10 cellular contexts compared by ENCODE assay signal in the genomic region with DNA sequence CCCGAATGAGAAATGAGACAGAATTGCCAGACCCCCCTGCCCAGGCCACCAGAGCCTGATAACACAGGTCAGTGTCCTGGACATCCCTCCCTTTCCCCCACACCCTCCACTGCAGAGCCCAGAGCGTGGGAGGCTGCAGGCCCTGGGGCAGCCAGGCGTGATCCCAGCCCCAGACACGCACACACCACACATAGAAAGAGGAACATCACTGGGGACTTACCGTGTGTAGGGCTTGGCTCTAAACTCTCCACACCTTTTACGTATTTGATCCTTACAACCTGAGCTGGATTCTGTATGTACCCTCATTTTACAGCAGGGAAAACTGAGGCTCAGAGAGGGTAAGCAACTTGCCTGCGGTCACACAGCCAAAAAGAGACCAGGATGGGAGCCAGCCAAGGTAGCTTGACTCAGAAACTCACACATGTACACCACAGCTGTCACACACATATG. TPM values are rescaled to one million over a fixed set of nuclear protein-coding genes. Genes with fewer than 3 reads are reported as not detected.
DNase-seq lines count a peak whose midpoint lies in the region; ATAC-seq, FAIRE-seq and TF ChIP-seq lines count a peak whose summit lies in the region.
"Had no signal": no experiment of that assay in that cellular context is flagged by ENCODE, and none has a peak within 500 bp of the region (broad histone marks: within the 10 kb centered on the region; RNA-seq: fewer than 3 reads in every experiment).

No MANE protein-coding gene starts in this region.

- no peaks in the 10 kb centered on the region for H4K20me1 ChIP-seq in HepG2 (ENCODE audit: insufficient read depth, low read length)

- peak overlapping the region; percentile 69 for H3K4me3 Mint-ChIP-seq in activated naive CD8-positive, alpha-beta T cell treated with anti-CD3 and anti-CD28 coated beads for 36 hours

- H3K27me3 Mint-ChIP-seq in activated naive CD8-positive, alpha-beta T cell treated with anti-CD3 and anti-CD28 coated beads for 36 hours = no peaks in the 10 kb centered on the region

- peaks cover 16% of the 10 kb centered on the region for H3K36me3 Mint-ChIP-seq in activated naive CD8-positive, alpha-beta T cell treated with anti-CD3 and anti-CD28 coated beads for 36 hours

- peak overlapping the region; percentile 87 for H3K4me2 ChIP-seq in HepG2 (ENCODE audit: low read depth, low read length)

- H3K36me3 ChIP-seq in HepG2 (replicated peaks in 1 of 2; ENCODE audit: control insufficient read depth in 1 of 2, insufficient read depth in 2 of 2, low read length in 2 of 2) (peaks cover 1 to 7% of the 10 kb centered on the region in 2 experiments; a peak in 4 of 5 replicates), right lobe of liver (peaks cover 0 to 6% (median under 1%) of the 10 kb centered on the region in 4 donors)

- H3K4me1 ChIP-seq in HepG2 (ENCODE audit: insufficient read depth, low read length) (peaks cover 53% of the 10 kb centered on the region), right lobe of liver (peaks cover 0 to 7% (median 3%) of the 10 kb centered on the region in 4 donors)

- H3K4me3 ChIP-seq in HepG2 (replicated peaks in 1 of 3; ENCODE audit: insufficient read depth in 1 of 3, low read depth in 2 of 3, low read length in 3 of 3) = peak overlapping the region in 1 of 3 experiments; percentile 63; a peak in 2 of 6 replicates
- H3K4me3 ChIP-seq in right lobe of liver = no peak overlapping the region

- in situ Hi-C loops in HepG2 (cut with HindIII; ENCODE audit: extremely low pct_ligation_motif_present, low pct_unique_long_range_greater_than_20kb) = no loop called here

- peaks cover 13% of the 10 kb centered on the region for H3K79me2 ChIP-seq in HepG2 (ENCODE audit: insufficient read depth, low read length)

- intact Hi-C loops in HepG2 (cut with micrococcal nuclease; ENCODE audit: unreplicated experiment) (no loop called here), right lobe of liver (cut with DNase I) (no loop called here)

- no peak for TF ChIP-seq RAD21 in HepG2 (CRISPR knock-in tag; IDR thresholded peaks at IDR 0.05)

- POLR2A ChIA-PET in HepG2 (lab: Yijun Ruan, JAX) = interaction anchor here (0.9 kb wide), 2 partner anchors 9 to 168 kb away, joined by 3 read pairs; partner anchors contain the start of genes ICAM1 and P2RY11

- WGBS in HepG2 (ENCODE audit: low lambda C conversion rate) = 36% methylated on average over 7 of the region's 7 CpGs
- WGBS in right lobe of liver (ENCODE audit: insufficient coverage, low coverage, low lambda C conversion rate, missing lambda C conversion rate) = 18% methylated on average over 2 of the region's 7 CpGs

- CTCF ChIA-PET in HepG2 (lab: Yijun Ruan, JAX; ENCODE audit: low intra/inter-chr PET ratio, low total read pairs) = no interaction called here

- H3K27ac ChIP-seq in HepG2 (ENCODE audit: extremely low read length, insufficient read depth, low read length) (no peak overlapping the region), right lobe of liver (peak overlapping the region in 1 of 3 donors; percentile 40)

- H3K9me3 ChIP-seq in HepG2 (ENCODE audit: low read length) = no peaks in the 10 kb centered on the region
- H3K9me3 ChIP-seq in right lobe of liver = no peaks in the 10 kb centered on the region

- peaks cover 52% of the 10 kb centered on the region for H3K4me1 Mint-ChIP-seq in activated naive CD8-positive, alpha-beta T cell treated with anti-CD3 and anti-CD28 coated beads for 36 hours

- no peak for TF ChIP-seq POLR2A in HepG2 (IDR thresholded peaks at IDR 0.05; ENCODE audit: insufficient read depth in 1 of 2, low read depth in 2 of 2, low read length in 2 of 2)
- no peak for TF ChIP-seq POLR2A in right lobe of liver (IDR thresholded peaks at IDR 0.05)

- no peak for TF ChIP-seq CTCF in HepG2 (CRISPR knock-in tag; IDR thresholded peaks at IDR 0.05)
- no peak for TF ChIP-seq CTCF in right lobe of liver (IDR thresholded peaks at IDR 0.05)

- peak overlapping the region; percentile 98 for H3K27ac Mint-ChIP-seq in activated naive CD8-positive, alpha-beta T cell treated with anti-CD3 and anti-CD28 coated beads for 36 hours

- no TSS peak for BruUV-seq in HepG2 (replicated peaks; lab: Mats Ljungman, UMichigan)

- ATAC-seq in HepG2 (no peak), right lobe of liver (no peak), HG03565 (IDR thresholded peaks at IDR 0.05; ENCODE audit: unreplicated experiment) (peak; percentile 23), GM21825 (IDR thresholded peaks at IDR 0.05; ENCODE audit: unreplicated experiment) (no peak), GM19035 (IDR thresholded peaks at IDR 0.05; ENCODE audit: unreplicated experiment) (no peak)

- no peak overlapping the region for H3K9ac ChIP-seq in HepG2 (ENCODE audit: insufficient read depth, low read depth, low read length)

- no peaks in the 10 kb centered on the region; a peak in 1 of 5 replicates for H3K27me3 ChIP-seq in HepG2 (ENCODE audit: control insufficient read depth in 1 of 2, insufficient read depth in 2 of 2, low read length in 2 of 2)
- H3K27me3 ChIP-seq in right lobe of liver = no peaks in the 10 kb centered on the region

- FAIRE-seq in HepG2 (lab: Jason Lieb, UNC) = no peak

- H2AFZ ChIP-seq in HepG2 (ENCODE audit: low read length) = peak overlapping the region; percentile 78

- TF ChIP-seq EP300 in HepG2 (IDR thresholded peaks at IDR 0.05; ENCODE audit: low read depth in 2 of 2, low read length in 2 of 2) (no peak), HepG2 (CRISPR knock-in tag; IDR thresholded peaks at IDR 0.05; ENCODE audit: borderline replicate concordance) (no peak)

- no peaks in the 10 kb centered on the region for H3K9me3 Mint-ChIP-seq in activated naive CD8-positive, alpha-beta T cell treated with anti-CD3 and anti-CD28 coated beads for 36 hours

- DNase-seq in HepG2 (ENCODE audit: low spot score) (no peak), right lobe of liver (no peak), kidney glomerular epithelial cell (lab: John Stamatoyannopoulos, UW) (no peak), GM19238 (ENCODE audit: insufficient read length, low spot score) (no peak)
- DNase-seq in activated naive CD8-positive, alpha-beta T cell treated with anti-CD3 and anti-CD28 coated beads for 36 hours = no peak
- DNase-seq: COR-L47, NCI-H187 treated with DMSO at 0.1 percent for 48 hours had no signal

RNA-seq across cellular contexts. Expression of gene ANGPTL6, which starts 0.3 kb away (rescaled TPM):
- total RNA-seq in HepG2 (2016; rRNA removed; fragmentation: Illumina TruSeq; extraction: Trizol) (0.15 TPM in 1 of 2 replicates, not detected in the other), right lobe of liver (10 to 100 TPM; 12.6 to 18.6 (median 15.0) TPM)
- total RNA-seq in HepG2 (2016; cell fraction: cytosol; rRNA removed; fragmentation: Illumina TruSeq; extraction: Trizol; ENCODE audit: low read depth) = not detected in 2 replicates
- total RNA-seq in HepG2 (2016; cell fraction: insoluble cytoplasmic fraction; rRNA removed; fragmentation: Illumina TruSeq; extraction: Trizol) = 0.24 TPM in 1 of 2 replicates, not detected in the other
- 0.14 TPM in 1 of 2 replicates, not detected in the other for total RNA-seq in HepG2 (2016; cell fraction: membrane; rRNA removed; fragmentation: Illumina TruSeq; extraction: Trizol)
- 0.31 TPM in 1 of 2 replicates, not detected in the other for total RNA-seq in HepG2 (2016; cell fraction: nucleus; rRNA removed; fragmentation: Illumina TruSeq; extraction: Trizol)
- polyA plus RNA-seq in HepG2 (2011; rRNA removed) = 1.4 and 2.2 TPM in 2 replicates
- 1.8 and 2.1 TPM in 2 replicates for polyA plus RNA-seq in HepG2 (2011; cell fraction: cytosol; rRNA removed)
- 4.3 and 5.8 TPM in 2 replicates for polyA plus RNA-seq in HepG2 (2011; cell fraction: nucleus; rRNA removed)
- 0.85 and 1.0 TPM in 2 replicates for polyA plus RNA-seq in HepG2 (2012)
- 0.18 and 0.20 TPM in 2 replicates for polyA plus RNA-seq in HepG2 (2016; cell fraction: cytosol; fragmentation: Illumina TruSeq; extraction: Trizol; ENCODE audit: low read depth)
- 0.16 TPM in 1 of 2 replicates, not detected in the other for polyA plus RNA-seq in HepG2 (2016; cell fraction: insoluble cytoplasmic fraction; fragmentation: Illumina TruSeq; extraction: Trizol; ENCODE audit: low read depth)
- polyA plus RNA-seq in HepG2 (2016; cell fraction: membrane; fragmentation: Illumina TruSeq; extraction: Trizol; ENCODE audit: low read depth) = 0.09 TPM in 1 of 2 replicates, not detected in the other
- 0.70 TPM in 1 of 2 replicates, not detected in the other for polyA plus RNA-seq in HepG2 (2016; cell fraction: nucleus; fragmentation: Illumina TruSeq; extraction: Trizol; ENCODE audit: insufficient read depth, low read depth)
- polyA minus RNA-seq in HepG2 (2011; rRNA and poly(A)+ RNA removed; ENCODE audit: low replicate concordance) = 0.30 and 0.96 TPM in 2 replicates
- polyA minus RNA-seq in HepG2 (2011; cell fraction: cytosol; rRNA and poly(A)+ RNA removed) = 0.53 and 0.89 TPM in 2 replicates
- 0.25 and 0.52 TPM in 2 replicates for polyA minus RNA-seq in HepG2 (2011; cell fraction: nucleus; rRNA and poly(A)+ RNA removed)
- 1 to 10 TPM; 8.5 to 9.8 TPM for total RNA-seq in activated naive CD8-positive, alpha-beta T cell treated with anti-CD3 and anti-CD28 coated beads for 36 hours

RNA-seq across cellular contexts. Expression of gene PPAN, which starts 3.4 kb away (rescaled TPM):
- 23.9 and 36.2 TPM in 2 replicates for total RNA-seq in HepG2 (2016; rRNA removed; fragmentation: Illumina TruSeq; extraction: Trizol)
- 17.2 and 20.8 TPM in 2 replicates for total RNA-seq in HepG2 (2016; cell fraction: cytosol; rRNA removed; fragmentation: Illumina TruSeq; extraction: Trizol; ENCODE audit: low read depth)
- total RNA-seq in HepG2 (2016; cell fraction: insoluble cytoplasmic fraction; rRNA removed; fragmentation: Illumina TruSeq; extraction: Trizol) = 22.0 and 41.0 TPM in 2 replicates
- total RNA-seq in HepG2 (2016; cell fraction: membrane; rRNA removed; fragmentation: Illumina TruSeq; extraction: Trizol) = 19.3 and 20.0 TPM in 2 replicates
- total RNA-seq in HepG2 (2016; cell fraction: nucleus; rRNA removed; fragmentation: Illumina TruSeq; extraction: Trizol) = 29.5 and 36.7 TPM in 2 replicates
- 41.9 and 53.5 TPM in 2 replicates for polyA plus RNA-seq in HepG2 (2011; rRNA removed)
- polyA plus RNA-seq in HepG2 (2011; cell fraction: cytosol; rRNA removed) = 25.0 and 35.7 TPM in 2 replicates
- polyA plus RNA-seq in HepG2 (2011; cell fraction: nucleus; rRNA removed) = 105 and 138 TPM in 2 replicates
- 23.5 and 24.7 TPM in 2 replicates for polyA plus RNA-seq in HepG2 (2012)
- 7.2 and 9.4 TPM in 2 replicates for polyA plus RNA-seq in HepG2 (2016; cell fraction: cytosol; fragmentation: Illumina TruSeq; extraction: Trizol; ENCODE audit: low read depth)
- polyA plus RNA-seq in HepG2 (2016; cell fraction: insoluble cytoplasmic fraction; fragmentation: Illumina TruSeq; extraction: Trizol; ENCODE audit: low read depth) = 27.4 and 29.3 TPM in 2 replicates
- 9.2 and 10.0 TPM in 2 replicates for polyA plus RNA-seq in HepG2 (2016; cell fraction: membrane; fragmentation: Illumina TruSeq; extraction: Trizol; ENCODE audit: low read depth)
- polyA plus RNA-seq in HepG2 (2016; cell fraction: nucleus; fragmentation: Illumina TruSeq; extraction: Trizol; ENCODE audit: insufficient read depth, low read depth) = 78.4 and 87.0 TPM in 2 replicates
- polyA minus RNA-seq in HepG2 (2011; rRNA and poly(A)+ RNA removed; ENCODE audit: low replicate concordance) = 133 and 258 TPM in 2 replicates
- polyA minus RNA-seq in HepG2 (2011; cell fraction: cytosol; rRNA and poly(A)+ RNA removed) = 18.6 and 19.3 TPM in 2 replicates
- polyA minus RNA-seq in HepG2 (2011; cell fraction: nucleus; rRNA and poly(A)+ RNA removed) = 54.0 and 63.7 TPM in 2 replicates
- total RNA-seq in right lobe of liver = 10 to 100 TPM; 11.2 to 19.9 (median 18.4) TPM
- total RNA-seq in activated naive CD8-positive, alpha-beta T cell treated with anti-CD3 and anti-CD28 coated beads for 36 hours = 100 to 1,000 TPM; 214 to 227 TPM

RNA-seq across cellular contexts. Expression of gene P2RY11, which starts 8.7 kb away (rescaled TPM):
- 1.5 and 4.0 TPM in 2 replicates for total RNA-seq in HepG2 (2016; rRNA removed; fragmentation: Illumina TruSeq; extraction: Trizol)
- total RNA-seq in HepG2 (2016; cell fraction: cytosol; rRNA removed; fragmentation: Illumina TruSeq; extraction: Trizol; ENCODE audit: low read depth) = 0.44 and 0.51 TPM in 2 replicates
- total RNA-seq in HepG2 (2016; cell fraction: insoluble cytoplasmic fraction; rRNA removed; fragmentation: Illumina TruSeq; extraction: Trizol) = 1.2 and 3.7 TPM in 2 replicates
- total RNA-seq in HepG2 (2016; cell fraction: membrane; rRNA removed; fragmentation: Illumina TruSeq; extraction: Trizol) = 1.00 and 1.3 TPM in 2 replicates
- total RNA-seq in HepG2 (2016; cell fraction: nucleus; rRNA removed; fragmentation: Illumina TruSeq; extraction: Trizol) = 3.5 and 5.0 TPM in 2 replicates
- polyA plus RNA-seq in HepG2 (2011; rRNA removed) = 7.8 and 13.2 TPM in 2 replicates
- 3.7 and 6.4 TPM in 2 replicates for polyA plus RNA-seq in HepG2 (2011; cell fraction: cytosol; rRNA removed)
- polyA plus RNA-seq in HepG2 (2011; cell fraction: nucleus; rRNA removed) = 54.8 and 89.7 TPM in 2 replicates
- 9.0 and 12.8 TPM in 2 replicates for polyA plus RNA-seq in HepG2 (2012)
- 0.51 and 0.64 TPM in 2 replicates for polyA plus RNA-seq in HepG2 (2016; cell fraction: cytosol; fragmentation: Illumina TruSeq; extraction: Trizol; ENCODE audit: low read depth)
- 2.7 and 3.1 TPM in 2 replicates for polyA plus RNA-seq in HepG2 (2016; cell fraction: insoluble cytoplasmic fraction; fragmentation: Illumina TruSeq; extraction: Trizol; ENCODE audit: low read depth)
- 0.66 and 0.74 TPM in 2 replicates for polyA plus RNA-seq in HepG2 (2016; cell fraction: membrane; fragmentation: Illumina TruSeq; extraction: Trizol; ENCODE audit: low read depth)
- polyA plus RNA-seq in HepG2 (2016; cell fraction: nucleus; fragmentation: Illumina TruSeq; extraction: Trizol; ENCODE audit: insufficient read depth, low read depth) = 26.8 and 36.2 TPM in 2 replicates
- 18.1 and 21.5 TPM in 2 replicates for polyA minus RNA-seq in HepG2 (2011; rRNA and poly(A)+ RNA removed; ENCODE audit: low replicate concordance)
- 5.4 and 5.5 TPM in 2 replicates for polyA minus RNA-seq in HepG2 (2011; cell fraction: cytosol; rRNA and poly(A)+ RNA removed)
- 8.0 and 12.6 TPM in 2 replicates for polyA minus RNA-seq in HepG2 (2011; cell fraction: nucleus; rRNA and poly(A)+ RNA removed)
- total RNA-seq in right lobe of liver = 1 to 10 TPM; 2.9 to 6.8 (median 5.0) TPM
- 10 to 100 TPM; 57.8 to 64.0 TPM for total RNA-seq in activated naive CD8-positive, alpha-beta T cell treated with anti-CD3 and anti-CD28 coated beads for 36 hours

RNA-seq across cellular contexts. Expression of gene SHFL, which starts 16.7 kb away (rescaled TPM):
- total RNA-seq in HepG2 (2016; rRNA removed; fragmentation: Illumina TruSeq; extraction: Trizol) (8.9 and 12.3 TPM in 2 replicates), right lobe of liver (100 to 1,000 TPM in 1 of 6 experiments, 10 to 100 TPM in 5; 68.5 to 119 (median 88.9) TPM)
- 7.9 and 8.8 TPM in 2 replicates for total RNA-seq in HepG2 (2016; cell fraction: cytosol; rRNA removed; fragmentation: Illumina TruSeq; extraction: Trizol; ENCODE audit: low read depth)
- 9.0 and 12.8 TPM in 2 replicates for total RNA-seq in HepG2 (2016; cell fraction: insoluble cytoplasmic fraction; rRNA removed; fragmentation: Illumina TruSeq; extraction: Trizol)
- 14.0 and 14.3 TPM in 2 replicates for total RNA-seq in HepG2 (2016; cell fraction: membrane; rRNA removed; fragmentation: Illumina TruSeq; extraction: Trizol)
- 8.6 and 11.4 TPM in 2 replicates for total RNA-seq in HepG2 (2016; cell fraction: nucleus; rRNA removed; fragmentation: Illumina TruSeq; extraction: Trizol)
- polyA plus RNA-seq in HepG2 (2011; rRNA removed) = 36.4 and 47.5 TPM in 2 replicates
- polyA plus RNA-seq in HepG2 (2011; cell fraction: cytosol; rRNA removed) = 25.4 and 30.5 TPM in 2 replicates
- 157 and 161 TPM in 2 replicates for polyA plus RNA-seq in HepG2 (2011; cell fraction: nucleus; rRNA removed)
- polyA plus RNA-seq in HepG2 (2012) = 11.5 and 18.6 TPM in 2 replicates
- polyA plus RNA-seq in HepG2 (2016; cell fraction: cytosol; fragmentation: Illumina TruSeq; extraction: Trizol; ENCODE audit: low read depth) = 9.0 and 10.1 TPM in 2 replicates
- polyA plus RNA-seq in HepG2 (2016; cell fraction: insoluble cytoplasmic fraction; fragmentation: Illumina TruSeq; extraction: Trizol; ENCODE audit: low read depth) = 12.6 and 14.6 TPM in 2 replicates
- 13.7 and 14.9 TPM in 2 replicates for polyA plus RNA-seq in HepG2 (2016; cell fraction: membrane; fragmentation: Illumina TruSeq; extraction: Trizol; ENCODE audit: low read depth)
- 35.0 and 36.4 TPM in 2 replicates for polyA plus RNA-seq in HepG2 (2016; cell fraction: nucleus; fragmentation: Illumina TruSeq; extraction: Trizol; ENCODE audit: insufficient read depth, low read depth)
- polyA minus RNA-seq in HepG2 (2011; rRNA and poly(A)+ RNA removed; ENCODE audit: low replicate concordance) = 19.0 and 19.3 TPM in 2 replicates
- 13.9 and 15.2 TPM in 2 replicates for polyA minus RNA-seq in HepG2 (2011; cell fraction: cytosol; rRNA and poly(A)+ RNA removed)
- 18.2 and 21.1 TPM in 2 replicates for polyA minus RNA-seq in HepG2 (2011; cell fraction: nucleus; rRNA and poly(A)+ RNA removed)
- total RNA-seq in activated naive CD8-positive, alpha-beta T cell treated with anti-CD3 and anti-CD28 coated beads for 36 hours = 10 to 100 TPM; 46.8 to 47.0 TPM

RNA-seq across cellular contexts. Expression of gene EIF3G, which starts 16.9 kb away (rescaled TPM):
- total RNA-seq in HepG2 (2016; rRNA removed; fragmentation: Illumina TruSeq; extraction: Trizol) (173 and 206 TPM in 2 replicates), right lobe of liver (100 to 1,000 TPM in 2 of 6 experiments, 10 to 100 TPM in 4; 68.5 to 142 (median 81.4) TPM)
- total RNA-seq in HepG2 (2016; cell fraction: cytosol; rRNA removed; fragmentation: Illumina TruSeq; extraction: Trizol; ENCODE audit: low read depth) = 168 and 195 TPM in 2 replicates
- 150 and 220 TPM in 2 replicates for total RNA-seq in HepG2 (2016; cell fraction: insoluble cytoplasmic fraction; rRNA removed; fragmentation: Illumina TruSeq; extraction: Trizol)
- total RNA-seq in HepG2 (2016; cell fraction: membrane; rRNA removed; fragmentation: Illumina TruSeq; extraction: Trizol) = 162 and 175 TPM in 2 replicates
- total RNA-seq in HepG2 (2016; cell fraction: nucleus; rRNA removed; fragmentation: Illumina TruSeq; extraction: Trizol) = 111 and 116 TPM in 2 replicates
- 135 and 141 TPM in 2 replicates for polyA plus RNA-seq in HepG2 (2011; rRNA removed)
- 116 and 159 TPM in 2 replicates for polyA plus RNA-seq in HepG2 (2011; cell fraction: cytosol; rRNA removed)
- polyA plus RNA-seq in HepG2 (2011; cell fraction: nucleus; rRNA removed) = 984 and 1,211 TPM in 2 replicates
- polyA plus RNA-seq in HepG2 (2012) = 126 and 143 TPM in 2 replicates
- polyA plus RNA-seq in HepG2 (2016; cell fraction: cytosol; fragmentation: Illumina TruSeq; extraction: Trizol; ENCODE audit: low read depth) = 131 and 139 TPM in 2 replicates
- 150 and 174 TPM in 2 replicates for polyA plus RNA-seq in HepG2 (2016; cell fraction: insoluble cytoplasmic fraction; fragmentation: Illumina TruSeq; extraction: Trizol; ENCODE audit: low read depth)
- polyA plus RNA-seq in HepG2 (2016; cell fraction: membrane; fragmentation: Illumina TruSeq; extraction: Trizol; ENCODE audit: low read depth) = 143 and 147 TPM in 2 replicates
- 284 and 296 TPM in 2 replicates for polyA plus RNA-seq in HepG2 (2016; cell fraction: nucleus; fragmentation: Illumina TruSeq; extraction: Trizol; ENCODE audit: insufficient read depth, low read depth)
- 86.0 and 105 TPM in 2 replicates for polyA minus RNA-seq in HepG2 (2011; rRNA and poly(A)+ RNA removed; ENCODE audit: low replicate concordance)
- polyA minus RNA-seq in HepG2 (2011; cell fraction: cytosol; rRNA and poly(A)+ RNA removed) = 35.8 and 39.9 TPM in 2 replicates
- 64.5 and 67.1 TPM in 2 replicates for polyA minus RNA-seq in HepG2 (2011; cell fraction: nucleus; rRNA and poly(A)+ RNA removed)
- 100 to 1,000 TPM; 287 to 293 TPM for total RNA-seq in activated naive CD8-positive, alpha-beta T cell treated with anti-CD3 and anti-CD28 coated beads for 36 hours

Comparison
In these comparisons a context has a peak if more than half of its experiments do, and no peak if none do; other contexts are left out.
1. RNA of gene P2RY11, which starts 8.7 kb away (total RNA-seq): 57.8 to 64.0 TPM in activated naive CD8-positive, alpha-beta T cell treated with anti-CD3 and anti-CD28 coated beads for 36 hours; 2.9 to 6.8 TPM in right lobe of liver and 0.44 to 5.0 TPM in HepG2; every median in the first group is over 4 times any median in the second.